ENCODE assay signal across 8 cellular contexts in the genomic region with DNA sequence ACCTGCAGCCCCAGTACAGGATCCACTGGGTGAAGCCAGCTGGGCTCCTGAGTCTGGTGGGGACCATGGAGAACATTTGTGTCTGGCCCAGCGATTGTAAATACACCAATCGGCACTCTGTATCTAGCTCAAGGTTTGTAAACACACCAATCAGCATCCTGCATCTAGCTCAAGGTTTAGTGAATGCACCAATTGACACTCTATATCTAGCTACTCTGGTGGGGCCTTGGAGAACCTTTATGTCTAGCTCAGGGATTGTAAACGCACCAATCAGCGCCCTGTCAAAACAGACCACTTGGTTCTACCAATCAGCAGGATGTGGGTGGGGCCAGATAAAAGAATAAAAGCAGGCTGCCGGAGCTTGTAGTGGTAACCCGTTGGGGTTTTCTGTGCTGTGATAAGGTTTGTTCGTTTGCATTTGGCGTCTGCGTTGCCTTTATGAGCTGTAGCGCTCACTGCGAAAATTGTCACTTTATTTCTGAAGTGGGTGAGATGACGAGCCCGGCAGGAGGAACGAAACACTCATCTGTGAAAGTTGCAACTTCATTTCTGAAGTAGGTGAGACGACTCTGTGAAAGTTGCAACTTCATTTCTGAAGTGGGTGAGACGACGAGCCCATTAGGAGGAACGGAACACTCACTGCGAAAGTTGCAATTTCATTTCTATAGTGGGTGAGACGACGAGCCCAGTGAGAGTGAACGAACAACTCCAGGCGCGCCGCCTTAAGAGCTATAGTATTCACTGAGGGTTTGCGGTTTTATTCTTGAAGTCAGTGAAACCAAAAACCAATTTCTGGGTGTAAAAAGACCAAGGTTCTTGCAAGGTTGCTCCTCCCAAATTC. TPM values are rescaled to one million over a fixed set of nuclear protein-coding genes. Genes with fewer than 3 reads are reported as not detected.
A peak's percentile ranks its signal among the peaks of the same experiment; 100 is the strongest.
DNase-seq lines count a peak whose midpoint lies in the region; ATAC-seq and TF ChIP-seq lines count a peak whose summit lies in the region.

No MANE protein-coding gene starts in this region.

- H3K4me1 Mint-ChIP-seq in WTC11 = peaks cover 27% of the 10 kb centered on the region

- H3K9me3 Mint-ChIP-seq in WTC11 = peaks cover 14% of the 10 kb centered on the region

- POLR2A ChIA-PET in WTC11 (lab: Charles Lee) = no interaction called here

- no peak overlapping the region for H3K27ac Mint-ChIP-seq in WTC11

- H3K27me3 Mint-ChIP-seq in WTC11 (ENCODE audit: low read depth) = no peaks in the 10 kb centered on the region

- H3K36me3 Mint-ChIP-seq in WTC11 = peaks cover 10% of the 10 kb centered on the region

- no peak for DNase-seq in WTC11 (ENCODE audit: low spot score)
- peak; percentile 54 for DNase-seq in effector CD8-positive, alpha-beta T cell (lab: John Stamatoyannopoulos, UW)
- peak; percentile 57 to 72 for DNase-seq in stimulated activated CD8-positive, alpha-beta memory T cell treated with anti-CD3 and anti-CD28 coated beads, Interleukin-2, amount 100 ng/mL, for 48 hours (ENCODE audit: low read depth in 2 of 2)
- no peak for DNase-seq in pons (ENCODE audit: low spot score)
- DNase-seq in HuH-7.5 (ENCODE audit: low spot score) = no peak
- no peak for DNase-seq in NCI-H1930 (lab: John Stamatoyannopoulos, UW)

- ATAC-seq in HG03060 (IDR thresholded peaks at IDR 0.05; ENCODE audit: low read depth, unreplicated experiment) (peak; percentile 59), WTC11 (no peak)

- CTCF ChIA-PET in WTC11 (lab: Charles Lee) = interaction anchor here (1.1 to 11.2 kb wide), 4 partner anchors 8 to 202 kb away, joined by 3 to 114 read pairs (median 9); no protein-coding TSS in a partner anchor

- no peak overlapping the region for H3K4me3 Mint-ChIP-seq in WTC11

- no peak for TF ChIP-seq CTCF in WTC11 (IDR thresholded peaks at IDR 0.05)

- TF ChIP-seq POLR2A in GM19099 (IDR thresholded peaks at IDR 0.05; ENCODE audit: extremely low read depth, insufficient read length, low read depth) = peak; percentile 70

TF ChIP-seq in WTC11, 78 proteins besides CTCF, POLR2A, EP300 and RAD21:
- TF ChIP-seq NFYB (CRISPR knock-in tag; conservative IDR thresholded peaks at IDR 0.05; ENCODE audit: low read depth) = peak; percentile 0
- no peak for TF ChIP-seq TP53 (CRISPR knock-in tag; IDR thresholded peaks at IDR 0.05)
- no peak for TF ChIP-seq FOXK1 (CRISPR knock-in tag; IDR thresholded peaks at IDR 0.05)
- no peak for TF ChIP-seq NR1H2 (CRISPR knock-in tag; IDR thresholded peaks at IDR 0.05)
- TF ChIP-seq, protein P1, sequence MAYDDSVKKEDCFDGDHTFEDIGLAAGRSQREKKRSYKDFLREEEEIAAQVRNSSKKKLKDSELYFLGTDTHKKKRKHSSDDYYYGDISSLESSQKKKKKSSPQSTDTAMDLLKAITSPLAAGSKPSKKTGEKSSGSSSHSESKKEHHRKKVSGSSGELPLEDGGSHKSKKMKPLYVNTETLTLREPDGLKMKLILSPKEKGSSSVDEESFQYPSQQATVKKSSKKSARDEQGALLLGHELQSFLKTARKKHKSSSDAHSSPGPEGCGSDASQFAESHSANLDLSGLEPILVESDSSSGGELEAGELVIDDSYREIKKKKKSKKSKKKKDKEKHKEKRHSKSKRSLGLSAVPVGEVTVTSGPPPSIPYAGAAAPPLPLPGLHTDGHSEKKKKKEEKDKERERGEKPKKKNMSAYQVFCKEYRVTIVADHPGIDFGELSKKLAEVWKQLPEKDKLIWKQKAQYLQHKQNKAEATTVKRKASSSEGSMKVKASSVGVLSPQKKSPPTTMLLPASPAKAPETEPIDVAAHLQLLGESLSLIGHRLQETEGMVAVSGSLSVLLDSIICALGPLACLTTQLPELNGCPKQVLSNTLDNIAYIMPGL (CRISPR knock-in tag; IDR thresholded peaks at IDR 0.05) = no peak
- TF ChIP-seq ZNF416 (CRISPR knock-in tag; IDR thresholded peaks at IDR 0.05) = no peak
- TF ChIP-seq JUN (CRISPR knock-in tag; IDR thresholded peaks at IDR 0.05) = no peak

RNA-seq across cellular contexts. Expression of a gene that starts 31.1 kb away (rescaled TPM):
- total RNA-seq in WTC11 (2021) = 28.0 to 33.7 TPM (median 32.9 TPM) in 3 replicates

RNA-seq across cellular contexts. Expression of a gene that starts 37.1 kb away (rescaled TPM):
- 39.5 to 43.7 TPM (median 41.6 TPM) in 3 replicates for total RNA-seq in WTC11 (2021)

RNA-seq across cellular contexts. Expression of a gene that starts 59.5 kb away (rescaled TPM):
- 119 to 152 TPM (median 150 TPM) in 3 replicates for total RNA-seq in WTC11 (2021)

Comparison
In these comparisons a context has a peak if more than half of its experiments do, and no peak if none do; other contexts are left out.
1. DNase-seq: peak in effector CD8-positive, alpha-beta T cell (single experiment) and stimulated activated CD8-positive, alpha-beta memory T cell treated with anti-CD3 and anti-CD28 coated beads, Interleukin-2, amount 100 ng/mL, for 48 hours (2 of 2); none in WTC11 (single experiment), pons (single experiment), HuH-7.5 (single experiment) and NCI-H1930 (0 of 2).